ENCODE assay signal across 21 cellular contexts in genomic region chr12:50398931-50399330, GRCh38. TPM values are rescaled to one million over a fixed set of nuclear protein-coding genes. Genes with fewer than 3 reads are reported as not detected.
DNase-seq lines count a peak whose midpoint lies in the region; ATAC-seq lines count a peak whose summit lies in the region.
"Had no signal": no experiment of that assay in that cellular context is flagged by ENCODE, and none has a peak within 500 bp of the region (broad histone marks: within the 10 kb centered on the region; RNA-seq: fewer than 3 reads in every experiment).

No MANE protein-coding gene starts in this region.

- peaks cover 21% of the 10 kb centered on the region for H3K4me1 Mint-ChIP-seq in activated T-cell treated with anti-CD3 and anti-CD28 coated beads, Interleukin-2, amount 50 U/mL, for 72 hours (ENCODE audit: low read depth)
- peaks cover 27% of the 10 kb centered on the region for H3K4me1 Mint-ChIP-seq in activated T-cell treated with anti-CD3 and anti-CD28 coated beads, Interleukin-2, amount 50 U/mL, for 24 hours (ENCODE audit: low read depth)
- H3K4me1 Mint-ChIP-seq in T-cell = peaks cover 30 to 38% (median 37%) of the 10 kb centered on the region in 3 donors
- peaks cover 22% of the 10 kb centered on the region for H3K4me1 Mint-ChIP-seq in stimulated activated effector memory CD8-positive, alpha-beta T cell treated with anti-CD3 and anti-CD28 coated beads, Interleukin-12 subunit alpha, Interleukin-12 subunit beta, amount 100 ng/mL, for 72 hours

- H3K36me3 Mint-ChIP-seq in activated T-cell treated with anti-CD3 and anti-CD28 coated beads, Interleukin-2, amount 50 U/mL, for 72 hours (ENCODE audit: insufficient read depth in 2 of 2) = peaks cover 10% of the 10 kb centered on the region in 2 donors
- peaks cover 32% of the 10 kb centered on the region for H3K36me3 Mint-ChIP-seq in activated T-cell treated with anti-CD3 and anti-CD28 coated beads, Interleukin-2, amount 50 U/mL, for 24 hours (ENCODE audit: low read depth)
- H3K36me3 Mint-ChIP-seq in T-cell = no peaks in the 10 kb centered on the region
- peaks cover 7% of the 10 kb centered on the region for H3K36me3 Mint-ChIP-seq in stimulated activated effector memory CD8-positive, alpha-beta T cell treated with anti-CD3 and anti-CD28 coated beads, Interleukin-12 subunit alpha, Interleukin-12 subunit beta, amount 100 ng/mL, for 72 hours
- H3K36me3 Mint-ChIP-seq: CD14-positive monocyte had no signal

- H3K27me3 Mint-ChIP-seq in activated T-cell treated with anti-CD3 and anti-CD28 coated beads, Interleukin-2, amount 50 U/mL, for 72 hours (ENCODE audit: low read depth) = no peaks in the 10 kb centered on the region
- H3K27me3 Mint-ChIP-seq in activated T-cell treated with anti-CD3 and anti-CD28 coated beads, Interleukin-2, amount 50 U/mL, for 24 hours = peaks cover 5% of the 10 kb centered on the region
- H3K27me3 Mint-ChIP-seq in T-cell = peaks cover 6 to 8% of the 10 kb centered on the region in 2 donors

- no peak for DNase-seq in activated T-cell treated with anti-CD3 and anti-CD28 coated beads, Interleukin-2, amount 50 U/mL, for 72 hours
- DNase-seq in activated T-cell treated with anti-CD3 and anti-CD28 coated beads, Interleukin-2, amount 50 U/mL, for 24 hours = no peak
- DNase-seq in T-cell (no peak), islet precursor cell (peak; percentile 41), H4 (ENCODE audit: low spot score) (no peak), AG08395 (ENCODE audit: low spot score) (no peak)
- no peak for DNase-seq in stimulated activated effector memory CD8-positive, alpha-beta T cell treated with anti-CD3 and anti-CD28 coated beads, Interleukin-12 subunit alpha, Interleukin-12 subunit beta, amount 100 ng/mL, for 72 hours (ENCODE audit: low spot score in 2 of 2)
- no peak for DNase-seq in stimulated activated CD4-positive, alpha-beta T cell treated with anti-CD3 and anti-CD28 coated beads, Interleukin-4, amount 100 ng/mL, for 24 hours
- DNase-seq: activated CD4-positive, alpha-beta T cell treated with anti-CD3 and anti-CD28 coated beads, Interleukin-2, amount 50 U/mL, for 4 hours; cortex of kidney; DMS79 treated with DMSO at 0.1 percent for 48 hours; heart right ventricle; left ventricle myocardium inferior; NCI-H1694 treated with DMSO at 0.1 percent for 48 hours; occipital lobe; retina; stimulated activated CD4-positive, alpha-beta T cell treated with anti-CD3 and anti-CD28 coated beads, Interleukin-4, amount 100 ng/mL, for 1 hour had no signal

- CTCF ChIA-PET in T-cell (lab: Charles Lee) = no interaction called here

- ATAC-seq in activated T-cell treated with anti-CD3 and anti-CD28 coated beads, Interleukin-2, amount 50 U/mL, for 72 hours (replicated peaks in 1 of 2) = no peak
- ATAC-seq in T-cell (replicated peaks in 1 of 4) = no peak
- no peak for ATAC-seq in stimulated activated effector memory CD8-positive, alpha-beta T cell treated with anti-CD3 and anti-CD28 coated beads, Interleukin-12 subunit alpha, Interleukin-12 subunit beta, amount 100 ng/mL, for 72 hours
- ATAC-seq: heart right ventricle, K562 had no signal

- H3K27ac Mint-ChIP-seq in activated T-cell treated with anti-CD3 and anti-CD28 coated beads, Interleukin-2, amount 50 U/mL, for 72 hours = no peak overlapping the region
- H3K27ac Mint-ChIP-seq in activated T-cell treated with anti-CD3 and anti-CD28 coated beads, Interleukin-2, amount 50 U/mL, for 24 hours = no peak overlapping the region
- no peak overlapping the region for H3K27ac Mint-ChIP-seq in T-cell
- H3K27ac Mint-ChIP-seq in stimulated activated effector memory CD8-positive, alpha-beta T cell treated with anti-CD3 and anti-CD28 coated beads, Interleukin-12 subunit alpha, Interleukin-12 subunit beta, amount 100 ng/mL, for 72 hours = no peak overlapping the region

- H3K4me3 Mint-ChIP-seq in activated T-cell treated with anti-CD3 and anti-CD28 coated beads, Interleukin-2, amount 50 U/mL, for 72 hours = peak overlapping the region; percentile 16 to 24
- H3K4me3 Mint-ChIP-seq in activated T-cell treated with anti-CD3 and anti-CD28 coated beads, Interleukin-2, amount 50 U/mL, for 24 hours = no peak overlapping the region
- peak overlapping the region in 2 of 3 donors; percentile 6 to 54 for H3K4me3 Mint-ChIP-seq in T-cell
- H3K4me3 Mint-ChIP-seq in stimulated activated effector memory CD8-positive, alpha-beta T cell treated with anti-CD3 and anti-CD28 coated beads, Interleukin-12 subunit alpha, Interleukin-12 subunit beta, amount 100 ng/mL, for 72 hours = peak overlapping the region; percentile 7
- H3K4me3 Mint-ChIP-seq: CD14-positive monocyte had no signal

- POLR2A ChIA-PET in T-cell (lab: Charles Lee) = no interaction called here

- peaks cover 0 to 3% of the 10 kb centered on the region in 2 donors for H3K9me3 Mint-ChIP-seq in activated T-cell treated with anti-CD3 and anti-CD28 coated beads, Interleukin-2, amount 50 U/mL, for 72 hours
- H3K9me3 Mint-ChIP-seq in activated T-cell treated with anti-CD3 and anti-CD28 coated beads, Interleukin-2, amount 50 U/mL, for 24 hours = no peaks in the 10 kb centered on the region
- no peaks in the 10 kb centered on the region for H3K9me3 Mint-ChIP-seq in T-cell
- no peaks in the 10 kb centered on the region for H3K9me3 Mint-ChIP-seq in stimulated activated effector memory CD8-positive, alpha-beta T cell treated with anti-CD3 and anti-CD28 coated beads, Interleukin-12 subunit alpha, Interleukin-12 subunit beta, amount 100 ng/mL, for 72 hours

RNA-seq across cellular contexts. Expression of gene LARP4, which starts 1.8 kb away (rescaled TPM):
- 10 to 100 TPM; 51.3 to 66.1 TPM for total RNA-seq in activated T-cell treated with anti-CD3 and anti-CD28 coated beads, Interleukin-2, amount 50 U/mL, for 72 hours
- 10 to 100 TPM; 22.2 to 38.8 (median 36.7) TPM for total RNA-seq in T-cell
- total RNA-seq in H4 (2014; rRNA removed; shearing (Covaris generic)) = 22.6 and 23.8 TPM in 2 replicates

RNA-seq across cellular contexts. Expression of gene FAM186A, which starts 2.5 kb away (rescaled TPM):
- not detected for total RNA-seq in activated T-cell treated with anti-CD3 and anti-CD28 coated beads, Interleukin-2, amount 50 U/mL, for 72 hours
- total RNA-seq in T-cell = not detected
- not detected in 2 replicates for total RNA-seq in H4 (2014; rRNA removed; shearing (Covaris generic))
- total RNA-seq: breast epithelium, heart right ventricle, left ventricle myocardium inferior, occipital lobe, suprapubic skin had no signal
